In genomic region chr3:113695818-113696645, GRCh38 we compare ENCODE assay signal across 8 cellular contexts.
DNase-seq lines count a peak whose midpoint lies in the region; ATAC-seq and TF ChIP-seq lines count a peak whose summit lies in the region.

Gene USF3 (minus strand): TSS chr3:113696642. CDS start chr3:113674878, 21,764 bp downstream.

- TF ChIP-seq CTCF in epithelial cell of esophagus (IDR thresholded peaks at IDR 0.05; ENCODE audit: insufficient read depth, low read depth, low read length, missing control alignments): no peak

- peak; percentile 28 for ATAC-seq in HG03378 (IDR thresholded peaks at IDR 0.05; ENCODE audit: unreplicated experiment)

- H3K4me3 ChIP-seq in epithelial cell of esophagus (ENCODE audit: low read length): peak within 1 kb of the TSS; percentile 92
- peak within 1 kb of the TSS; percentile 93 to 94 for H3K4me3 ChIP-seq in mucosa of rectum (ENCODE audit: low read length in 2 of 2)

- peak within 1 kb of the TSS; percentile 97 for H3K27ac ChIP-seq in mucosa of rectum (ENCODE audit: low read depth in 2 of 2, low read length in 2 of 2)

- no peaks in the 10 kb centered on the region for H3K27me3 ChIP-seq in mucosa of rectum (ENCODE audit: control insufficient read depth in 2 of 2, insufficient read depth in 2 of 2, low read length in 2 of 2)

- no peaks in the 10 kb centered on the region for H3K9me3 ChIP-seq in mucosa of rectum (ENCODE audit: control insufficient read depth in 2 of 2, low read length in 2 of 2)

- no peaks in the 10 kb centered on the region for H3K36me3 ChIP-seq in mucosa of rectum (ENCODE audit: control insufficient read depth in 2 of 2, insufficient read depth in 2 of 2, low read length in 2 of 2)

- peak within 1 kb of the TSS; percentile 88 to 94 for H3K9ac ChIP-seq in mucosa of rectum (ENCODE audit: low read depth in 1 of 2, low read length in 2 of 2)

- H3K4me1 ChIP-seq in mucosa of rectum (ENCODE audit: control insufficient read depth in 2 of 2, insufficient read depth in 2 of 2, low read length in 2 of 2): peaks cover 13 to 27% of the 10 kb centered on the region in 2 donors

- DNase-seq in C1 segment of cervical spinal cord (lab: John Stamatoyannopoulos, UW) (peak in 11 of 14 donors; percentile 36 to 83 (median 71)), GM19238 (ENCODE audit: insufficient read length, low spot score) (peak; percentile 86), NOMO-1 treated with DMSO at 0.1 percent for 48 hours (lab: John Stamatoyannopoulos, UW; ENCODE audit: unreplicated experiment) (peak; percentile 34), epithelial cell of esophagus (ENCODE audit: low read depth) (peak; percentile 73)
- DNase-seq in activated CD8-positive, alpha-beta memory T cell treated with anti-CD3 and anti-CD28 coated beads, Interleukin-2, amount 50 U/mL, for 24 hours (ENCODE audit: extremely low read depth): peak; percentile 57
- peak; percentile 84 for DNase-seq in stimulated activated CD8-positive, alpha-beta memory T cell treated with anti-CD3 and anti-CD28 coated beads, Interleukin-4, amount 100 ng/mL, for 48 hours

Comparison
In these comparisons a context has a peak if more than half of its experiments do, and no peak if none do; other contexts are left out.
1. Peak in every context shown above with its lines: DNase-seq, ATAC-seq, H3K4me3 ChIP-seq and H3K27ac ChIP-seq.
2. DNase-seq: peak in every context shown above with its lines; median percentile 86 in GM19238; 84 in stimulated activated CD8-positive, alpha-beta memory T cell treated with anti-CD3 and anti-CD28 coated beads, Interleukin-4, amount 100 ng/mL, for 48 hours; 73 in epithelial cell of esophagus; 71 in C1 segment of cervical spinal cord; 57 in activated CD8-positive, alpha-beta memory T cell treated with anti-CD3 and anti-CD28 coated beads, Interleukin-2, amount 50 U/mL, for 24 hours; 34 in NOMO-1 treated with DMSO at 0.1 percent for 48 hours.